Comparison of ENCODE assay signal across 23 cellular contexts in the genomic region with DNA sequence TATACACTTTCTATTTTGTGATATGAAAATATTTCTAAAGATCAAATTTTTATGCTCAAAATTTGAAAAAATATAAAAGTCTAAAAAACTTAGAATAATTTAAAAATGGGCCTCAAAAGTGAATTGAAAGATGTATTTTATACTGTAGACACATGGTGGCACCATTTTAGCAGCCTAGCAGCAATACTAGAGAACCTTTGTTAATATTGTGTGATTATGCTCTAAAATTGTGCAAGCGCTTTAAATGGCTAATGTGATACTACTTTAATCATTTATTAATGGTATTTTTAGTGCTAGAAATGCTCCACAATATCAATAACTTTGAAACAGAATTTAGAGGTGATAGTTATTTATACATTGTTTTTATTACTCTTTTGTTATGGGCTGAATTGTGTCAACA. TPM values are rescaled to one million over a fixed set of nuclear protein-coding genes. Genes with fewer than 3 reads are reported as not detected.
DNase-seq lines count a peak whose midpoint lies in the region; ATAC-seq and TF ChIP-seq lines count a peak whose summit lies in the region.
"Had no signal": no experiment of that assay in that cellular context is flagged by ENCODE, and none has a peak within 500 bp of the region (broad histone marks: within the 10 kb centered on the region; RNA-seq: fewer than 3 reads in every experiment).

No MANE protein-coding gene starts in this region.

- CTCF ChIA-PET in Panc1 (lab: Charles Lee) = no interaction called here

- H4K20me1 ChIP-seq in smooth muscle cell (ENCODE audit: low read depth) = no peaks in the 10 kb centered on the region

- no peak overlapping the region for H3K27ac ChIP-seq in C4-2B
- no peak overlapping the region for H3K27ac ChIP-seq in Panc1 (ENCODE audit: low read length)
- no peak overlapping the region for H3K27ac ChIP-seq in smooth muscle cell (ENCODE audit: low read depth)
- H3K27ac ChIP-seq: gastrocnemius medialis, right lobe of liver had no signal

- WGBS in smooth muscle cell (ENCODE audit: low lambda C conversion rate) = 71% methylated on average over 1 of the region's 1 CpG

- ATAC-seq in Panc1 (no peak), GM21381 (IDR thresholded peaks at IDR 0.05; ENCODE audit: unreplicated experiment) (no peak)
- ATAC-seq: activated T-helper 17 cell treated with anti-CD3 and anti-CD28 coated beads, Interleukin-2, amount 50 U/mL, for 72 hours; effector memory CD8-positive, alpha-beta T cell; gastrocnemius medialis; HepG2; left colon; right lobe of liver had no signal

- H3K4me3 ChIP-seq in Panc1 (ENCODE audit: low read depth in 2 of 2, low read length in 2 of 2) (no peak overlapping the region), fibroblast of pulmonary artery (replicated peaks; ENCODE audit: low read depth, low read length) (no peak overlapping the region), smooth muscle cell (no peak overlapping the region)
- H3K4me3 ChIP-seq: gastrocnemius medialis, right lobe of liver had no signal

- peaks cover 5% of the 10 kb centered on the region; the same call in 1 of the 2 replicates for H3K27me3 Mint-ChIP-seq in HFFc6 (ENCODE audit: insufficient read depth)

- DNase-seq in HFFc6 = no peak
- DNase-seq in Panc1 (ENCODE audit: low read depth, low spot score) = no peak
- DNase-seq in fibroblast of pulmonary artery (ENCODE audit: low read depth) = peak; percentile 7
- no peak for DNase-seq in NCI-H748 treated with DMSO at 0.1 percent for 48 hours (lab: John Stamatoyannopoulos, UW)
- no peak for DNase-seq in smooth muscle cell (lab: John Stamatoyannopoulos, UW; ENCODE audit: unreplicated experiment)
- DNase-seq in activated CD4-positive, alpha-beta T cell treated with anti-CD3 and anti-CD28 coated beads, Interleukin-2, amount 50 U/mL, for 48 hours = no peak
- DNase-seq: activated CD4-positive, alpha-beta memory T cell treated with anti-CD3 and anti-CD28 coated beads for 36 hours; amniotic stem cell; effector memory CD8-positive, alpha-beta T cell; gastrocnemius medialis; left colon; NCI-H1105 treated with DMSO at 0.1 percent for 48 hours; NCI-H2171; right lobe of liver; SHP77 treated with DMSO at 0.1 percent for 48 hours; stimulated activated CD4-positive, alpha-beta T cell treated with anti-CD3 and anti-CD28 coated beads, Interleukin-1b, Interleukin-23, amount 100 ng/mL, for 48 hours; T1000 had no signal

- no peak overlapping the region for H3K9ac ChIP-seq in smooth muscle cell (ENCODE audit: low read depth)

- H3F3A ChIP-seq in smooth muscle cell (ENCODE audit: low read depth) = no peaks in the 10 kb centered on the region

- TF ChIP-seq CTCF in C4-2B (conservative IDR thresholded peaks at IDR 0.05) (peak; percentile 24), HFFc6 (IDR thresholded peaks at IDR 0.05) (peak; percentile 59), Panc1 (IDR thresholded peaks at IDR 0.05) (peak; percentile 11; the same call in 1 of the 2 replicates), fibroblast of pulmonary artery (IDR thresholded peaks at IDR 0.05; ENCODE audit: low read length, missing control alignments) (no peak), smooth muscle cell (IDR thresholded peaks at IDR 0.05; ENCODE audit: borderline replicate concordance, insufficient read depth, poor library complexity, severe bottlenecking) (no peak)

- no peaks in the 10 kb centered on the region for H3K9me3 ChIP-seq in Panc1 (ENCODE audit: control insufficient read depth, insufficient read depth, low read depth, low read length)
- H3K9me3 ChIP-seq in smooth muscle cell (replicated peaks; ENCODE audit: low read depth) = no peaks in the 10 kb centered on the region
- H3K9me3 ChIP-seq: gastrocnemius medialis, right lobe of liver had no signal

- POLR2A ChIA-PET in Panc1 (lab: Charles Lee) = no interaction called here

- peaks cover 9% of the 10 kb centered on the region for H3K79me2 ChIP-seq in smooth muscle cell (ENCODE audit: low read depth)

- H3K4me1 Mint-ChIP-seq in HFFc6 (ENCODE audit: low read depth) = peaks cover 12% of the 10 kb centered on the region

- BruUV-seq in Panc1 (replicated peaks; lab: Mats Ljungman, UMichigan) = no TSS peak

- in situ Hi-C loops in Panc1 (cut with HindIII; ENCODE audit: low pct_unique_long_range_greater_than_20kb, low sequenced_read_pairs) = no loop called here

- no peaks in the 10 kb centered on the region for H3K9me3 Mint-ChIP-seq in HFFc6
- H3K9me3 Mint-ChIP-seq: activated CD4-positive, alpha-beta memory T cell treated with anti-CD3 and anti-CD28 coated beads for 36 hours; activated T-helper 17 cell treated with anti-CD3 and anti-CD28 coated beads, Interleukin-2, amount 50 U/mL, for 72 hours; effector memory CD8-positive, alpha-beta T cell had no signal

- H3K36me3 ChIP-seq in Panc1 (ENCODE audit: control insufficient read depth, insufficient read depth, low read length) (peaks cover 8% of the 10 kb centered on the region; the same call in 1 of the 2 replicates), smooth muscle cell (ENCODE audit: low read depth) (no peaks in the 10 kb centered on the region)
- H3K36me3 ChIP-seq: gastrocnemius medialis, right lobe of liver had no signal

- H3K36me3 Mint-ChIP-seq in HFFc6 (ENCODE audit: low read depth) = no peaks in the 10 kb centered on the region
- H3K36me3 Mint-ChIP-seq: activated CD4-positive, alpha-beta memory T cell treated with anti-CD3 and anti-CD28 coated beads for 36 hours had no signal

- H3K4me1 ChIP-seq in Panc1 (ENCODE audit: control insufficient read depth, insufficient read depth, low read length) (no peaks in the 10 kb centered on the region), smooth muscle cell (ENCODE audit: low read depth) (peaks cover 5% of the 10 kb centered on the region)

- H3K27ac Mint-ChIP-seq in HFFc6 = no peak overlapping the region
- H3K27ac Mint-ChIP-seq: activated CD4-positive, alpha-beta memory T cell treated with anti-CD3 and anti-CD28 coated beads for 36 hours; activated T-helper 17 cell treated with anti-CD3 and anti-CD28 coated beads, Interleukin-2, amount 50 U/mL, for 72 hours; effector memory CD8-positive, alpha-beta T cell had no signal

- H3K4me2 ChIP-seq in smooth muscle cell = no peak overlapping the region

- intact Hi-C loops in Panc1 (cut with micrococcal nuclease; ENCODE audit: unreplicated experiment) = no loop called here

- H2AFZ ChIP-seq in smooth muscle cell (ENCODE audit: low read depth) = no peak overlapping the region

- H3K27me3 ChIP-seq in Panc1 (ENCODE audit: control insufficient read depth, insufficient read depth, low read length) = no peaks in the 10 kb centered on the region
- no peaks in the 10 kb centered on the region for H3K27me3 ChIP-seq in smooth muscle cell (ENCODE audit: low read depth)
- H3K27me3 ChIP-seq: gastrocnemius medialis, right lobe of liver had no signal

- no peak overlapping the region for H3K4me3 Mint-ChIP-seq in HFFc6
- H3K4me3 Mint-ChIP-seq: activated CD4-positive, alpha-beta memory T cell treated with anti-CD3 and anti-CD28 coated beads for 36 hours; activated T-helper 17 cell treated with anti-CD3 and anti-CD28 coated beads, Interleukin-2, amount 50 U/mL, for 72 hours; effector memory CD8-positive, alpha-beta T cell had no signal

RNA-seq across cellular contexts. Expression of gene GUF1, which starts 3.7 kb away (rescaled TPM):
- total RNA-seq in HFFc6 (2021; fragmentation: NEBNext Ultra II Directional; extraction: Animal tissue kit (Norgen Biotek cat#: 25700)) = 10 to 100 TPM; 17.6 to 24.9 (median 22.3) TPM
- total RNA-seq in Panc1 (2021; ENCODE audit: unreplicated experiment) (11.6 TPM), smooth muscle cell (13.3 and 14.2 TPM in 2 replicates)
- polyA plus RNA-seq in Panc1 (2012; ENCODE audit: insufficient read length) = 4.2 TPM
- polyA plus RNA-seq in smooth muscle cell = 6.8 and 7.2 TPM in 2 replicates

RNA-seq across cellular contexts. Expression of gene YIPF7, which starts 23.0 kb away (rescaled TPM):
- total RNA-seq in HFFc6 (2021; fragmentation: NEBNext Ultra II Directional; extraction: Animal tissue kit (Norgen Biotek cat#: 25700)) = not detected
- total RNA-seq in Panc1 (2021; ENCODE audit: unreplicated experiment) (not detected), smooth muscle cell (not detected in 2 replicates)
- not detected for polyA plus RNA-seq in Panc1 (2012; ENCODE audit: insufficient read length)
- polyA plus RNA-seq in smooth muscle cell = 0.45 TPM in 1 of 2 replicates, not detected in the other
- total RNA-seq: activated CD4-positive, alpha-beta memory T cell treated with anti-CD3 and anti-CD28 coated beads for 36 hours; HepG2; left colon; mucosa of gallbladder; right lobe of liver; subcutaneous adipose tissue had no signal

RNA-seq across cellular contexts. Expression of gene GNPDA2, which starts 51.9 kb away (rescaled TPM):
- total RNA-seq in HFFc6 (2021; fragmentation: NEBNext Ultra II Directional; extraction: Animal tissue kit (Norgen Biotek cat#: 25700)) = 10 to 100 TPM; 14.2 to 18.9 (median 17.3) TPM
- total RNA-seq in Panc1 (2021; ENCODE audit: unreplicated experiment) (17.9 TPM), smooth muscle cell (25.5 and 38.2 TPM in 2 replicates)
- polyA plus RNA-seq in Panc1 (2012; ENCODE audit: insufficient read length) = 7.9 TPM
- polyA plus RNA-seq in smooth muscle cell = 22.2 and 23.0 TPM in 2 replicates

Comparison
In these comparisons a context has a peak if more than half of its experiments do, and no peak if none do; other contexts are left out.
1. CTCF ChIP-seq: peak in C4-2B (single experiment), HFFc6 (single experiment) and Panc1 (single experiment); none in fibroblast of pulmonary artery (single experiment) and smooth muscle cell (single experiment).